Comparison of ENCODE assay signal across 20 cellular contexts in genomic region chr9:98290411-98290810, GRCh38. TPM values are rescaled to one million over a fixed set of nuclear protein-coding genes. Genes with fewer than 3 reads are reported as not detected.
A peak's percentile ranks its signal among the peaks of the same experiment; 100 is the strongest.
DNase-seq lines count a peak whose midpoint lies in the region; ATAC-seq and TF ChIP-seq lines count a peak whose summit lies in the region.
"Had no signal": no experiment of that assay in that cellular context is flagged by ENCODE, and none has a peak within 500 bp of the region (broad histone marks: within the 10 kb centered on the region; RNA-seq: fewer than 3 reads in every experiment).

No MANE protein-coding gene starts in this region.

- H3K4me2 ChIP-seq in GM23338: no peak overlapping the region
- H3K4me2 ChIP-seq: BLaER1 had no signal

- no peaks in the 10 kb centered on the region for H3K36me3 Mint-ChIP-seq in stimulated activated memory B cell treated with anti-CD40 and anti-IgM and Interleukin-4, amounts not matched to agents 10 μg/mL and 1 μg/mL and 100 μg/mL, for 72 hours
- H3K36me3 Mint-ChIP-seq in GM23338 (ENCODE audit: low read depth): no peaks in the 10 kb centered on the region
- H3K36me3 Mint-ChIP-seq: CD14-positive monocyte; CD4-positive, alpha-beta memory T cell; CD4-positive, CD25-positive, alpha-beta regulatory T cell; CD8-positive, alpha-beta memory T cell had no signal

- H3K27ac Mint-ChIP-seq in stimulated activated memory B cell treated with anti-CD40 and anti-IgM and Interleukin-4, amounts not matched to agents 10 μg/mL and 1 μg/mL and 100 μg/mL, for 72 hours: no peak overlapping the region
- H3K27ac Mint-ChIP-seq in GM23338: no peak overlapping the region
- H3K27ac Mint-ChIP-seq: CD4-positive, alpha-beta memory T cell; CD4-positive, CD25-positive, alpha-beta regulatory T cell; CD8-positive, alpha-beta memory T cell had no signal

- no peaks in the 10 kb centered on the region for H3K9me2 ChIP-seq in GM23338 (ENCODE audit: insufficient read depth)

- no peaks in the 10 kb centered on the region for H3K79me2 ChIP-seq in GM23338 (replicated peaks; ENCODE audit: insufficient read depth)

- ATAC-seq in esophagus mucosa: peak; percentile 14
- peak; percentile 44 for ATAC-seq in stimulated activated memory B cell treated with anti-CD40 and anti-IgM and Interleukin-4, amounts not matched to agents 10 μg/mL and 1 μg/mL and 100 μg/mL, for 72 hours
- ATAC-seq in GM18519 (IDR thresholded peaks at IDR 0.05; ENCODE audit: low FRiP score, unreplicated experiment): no peak
- no peak for ATAC-seq in GM23338

- no peak for TF ChIP-seq CTCF in GM23338 (conservative IDR thresholded peaks at IDR 0.05; ENCODE audit: low read depth in 2 of 2)

- H2AFZ ChIP-seq in GM23338: no peak overlapping the region

- H3K4me1 ChIP-seq in GM23338 (ENCODE audit: insufficient read depth): no peaks in the 10 kb centered on the region
- H3K4me1 ChIP-seq: BLaER1 had no signal

- no peak overlapping the region for H3K4me3 Mint-ChIP-seq in stimulated activated memory B cell treated with anti-CD40 and anti-IgM and Interleukin-4, amounts not matched to agents 10 μg/mL and 1 μg/mL and 100 μg/mL, for 72 hours
- no peak overlapping the region for H3K4me3 Mint-ChIP-seq in GM23338
- H3K4me3 Mint-ChIP-seq: CD14-positive monocyte; CD4-positive, alpha-beta memory T cell; CD4-positive, CD25-positive, alpha-beta regulatory T cell; CD8-positive, alpha-beta memory T cell had no signal

- no peaks in the 10 kb centered on the region for H3K9me3 Mint-ChIP-seq in stimulated activated memory B cell treated with anti-CD40 and anti-IgM and Interleukin-4, amounts not matched to agents 10 μg/mL and 1 μg/mL and 100 μg/mL, for 72 hours
- H3K9me3 Mint-ChIP-seq in GM23338: no peaks in the 10 kb centered on the region
- H3K9me3 Mint-ChIP-seq: CD4-positive, CD25-positive, alpha-beta regulatory T cell; CD8-positive, alpha-beta memory T cell had no signal

- no peaks in the 10 kb centered on the region for H3K27me3 ChIP-seq in GM23338 (ENCODE audit: insufficient read depth)
- H3K27me3 ChIP-seq: BE2C, BLaER1 had no signal

- H4K20me1 ChIP-seq in GM23338 (replicated peaks; ENCODE audit: insufficient read depth): no peaks in the 10 kb centered on the region
- H4K20me1 ChIP-seq: BLaER1 had no signal

- no peaks in the 10 kb centered on the region for H3K36me3 ChIP-seq in GM23338 (ENCODE audit: insufficient read depth)
- H3K36me3 ChIP-seq: BE2C, BLaER1 had no signal

- H3K27ac ChIP-seq in GM23338 (ENCODE audit: low read depth): no peak overlapping the region
- H3K27ac ChIP-seq: BLaER1 had no signal

- no peak overlapping the region for H3K4me3 ChIP-seq in GM23338
- H3K4me3 ChIP-seq: BLaER1 had no signal

- no peaks in the 10 kb centered on the region for H3K4me1 Mint-ChIP-seq in stimulated activated memory B cell treated with anti-CD40 and anti-IgM and Interleukin-4, amounts not matched to agents 10 μg/mL and 1 μg/mL and 100 μg/mL, for 72 hours
- no peaks in the 10 kb centered on the region; the same call in 1 of the 3 replicates for H3K4me1 Mint-ChIP-seq in GM23338
- H3K4me1 Mint-ChIP-seq: CD14-positive monocyte; CD4-positive, alpha-beta memory T cell; CD4-positive, CD25-positive, alpha-beta regulatory T cell; CD8-positive, alpha-beta memory T cell had no signal

- H3F3A ChIP-seq in GM23338 (replicated peaks; ENCODE audit: low read depth): no peaks in the 10 kb centered on the region

- peak; percentile 47 for DNase-seq in mesenteric fat pad (ENCODE audit: low spot score)
- DNase-seq in iPS-NIHi11 (ENCODE audit: low spot score): no peak
- no peak for DNase-seq in GM23338 (ENCODE audit: low spot score)
- DNase-seq: 8988T; ACHN; C1 segment of cervical spinal cord; CD4-positive, alpha-beta memory T cell; CD4-positive, CD25-positive, alpha-beta regulatory T cell; CD8-positive, alpha-beta memory T cell; COR-L47; DMS 273 treated with DMSO at 0.1 percent for 48 hours; DMS153; DMS79 treated with DMSO at 0.1 percent for 48 hours; GF-D8 had no signal

- H3K27me3 Mint-ChIP-seq in stimulated activated memory B cell treated with anti-CD40 and anti-IgM and Interleukin-4, amounts not matched to agents 10 μg/mL and 1 μg/mL and 100 μg/mL, for 72 hours: peaks cover 11% of the 10 kb centered on the region
- peaks cover 4% of the 10 kb centered on the region for H3K27me3 Mint-ChIP-seq in GM23338 (ENCODE audit: insufficient read depth, low read depth, poor library complexity)

TF ChIP-seq in GM23338, 12 proteins besides CTCF, POLR2A, EP300 and RAD21 (continues in another document):
- TF ChIP-seq EZH2phosphoT487 (IDR thresholded peaks at IDR 0.05; ENCODE audit: unreplicated experiment) (no peak), STAT1 (IDR thresholded peaks at IDR 0.05; ENCODE audit: unreplicated experiment) (no peak), CREB1 (CRISPR knock-in tag; IDR thresholded peaks at IDR 0.05; ENCODE audit: low read depth) (no peak), ETS1 (IDR thresholded peaks at IDR 0.05) (no peak), REST (IDR thresholded peaks at IDR 0.05; ENCODE audit: unreplicated experiment) (no peak), ZNF331 (CRISPR knock-in tag; IDR thresholded peaks at IDR 0.05; ENCODE audit: low read depth) (no peak), ZNF114 (CRISPR knock-in tag; IDR thresholded peaks at IDR 0.05) (no peak), NANOG (IDR thresholded peaks at IDR 0.05; ENCODE audit: borderline replicate concordance) (no peak), JUNB (IDR thresholded peaks at IDR 0.05; ENCODE audit: unreplicated experiment) (no peak), POLR2AphosphoS5 (IDR thresholded peaks at IDR 0.05; ENCODE audit: low read depth) (no peak), EZH2 (IDR thresholded peaks at IDR 0.05; ENCODE audit: low read depth, unreplicated experiment) (no peak)

RNA-seq across cellular contexts. Expression of gene TBC1D2, which starts 35.0 kb away (rescaled TPM):
- total RNA-seq in esophagus mucosa (56.0 TPM), mesenteric fat pad (12.0 TPM)
- total RNA-seq in GM23338 (2014; rRNA removed; shearing (Covaris generic)): 6.8 and 7.7 TPM in 2 replicates
- polyA plus RNA-seq in GM23338 (2016; fragmentation: Nextera tagmentation; extraction: Ambion mirVana): 3.0 and 3.7 TPM in 2 replicates

Comparison
In these comparisons a context has a peak if more than half of its experiments do, and no peak if none do; other contexts are left out.
1. ATAC-seq: peak in esophagus mucosa (single experiment) and stimulated activated memory B cell treated with anti-CD40 and anti-IgM and Interleukin-4, amounts not matched to agents 10 μg/mL and 1 μg/mL and 100 μg/mL, for 72 hours (single experiment); none in GM18519 (single experiment) and GM23338 (single experiment).